ENCODE assay signal across 1 cellular context in the genomic region with DNA sequence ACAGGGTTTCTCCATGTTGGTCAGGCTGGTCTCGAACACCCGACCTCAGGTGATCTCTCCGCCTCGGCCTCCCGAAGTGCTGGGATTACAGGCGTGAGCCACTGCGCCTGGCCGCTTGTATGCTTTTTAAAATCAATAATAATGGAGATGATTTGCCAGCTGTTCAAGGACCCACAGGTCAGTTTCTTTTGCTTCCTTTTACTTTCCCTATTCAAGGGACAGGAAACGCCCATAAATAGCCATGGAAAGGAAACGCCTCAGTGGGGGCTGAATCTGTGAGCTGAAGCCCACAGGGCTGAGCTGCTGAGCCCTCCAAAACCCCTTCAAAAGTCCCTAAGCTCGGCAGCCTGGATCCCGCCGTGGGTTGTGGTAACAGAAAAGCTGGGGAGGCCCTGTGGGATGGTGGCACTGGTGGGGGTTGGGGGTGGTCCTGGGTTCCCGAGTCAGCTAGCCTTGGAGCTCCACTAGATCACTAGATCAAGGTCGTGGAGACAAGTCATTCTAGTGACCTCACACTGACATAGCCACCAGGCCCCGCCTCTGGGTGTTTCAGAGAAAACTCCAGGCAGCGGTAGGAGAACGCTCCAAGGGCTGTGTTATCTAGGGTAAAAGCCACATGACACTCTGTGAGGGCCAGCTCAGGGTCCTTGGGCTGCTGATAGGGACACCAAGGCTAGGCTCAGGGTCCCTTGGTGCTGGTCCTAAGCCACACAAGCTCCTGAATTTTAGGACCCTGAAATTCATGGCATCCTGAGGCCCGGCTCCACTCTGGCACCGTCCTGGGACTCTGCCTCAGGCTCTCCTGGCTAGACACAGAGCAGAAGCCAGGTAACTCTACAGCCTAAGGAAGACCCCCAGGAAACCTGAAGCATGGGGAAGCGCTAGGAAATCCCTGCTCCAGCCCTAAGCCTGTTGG.
TF ChIP-seq lines count a peak whose summit lies in the region.

No MANE protein-coding gene starts in this region.

TF ChIP-seq in K562, 482 proteins besides CTCF, POLR2A, EP300 and RAD21 (continued from another document and continues in another):
- TF ChIP-seq, protein P1, sequence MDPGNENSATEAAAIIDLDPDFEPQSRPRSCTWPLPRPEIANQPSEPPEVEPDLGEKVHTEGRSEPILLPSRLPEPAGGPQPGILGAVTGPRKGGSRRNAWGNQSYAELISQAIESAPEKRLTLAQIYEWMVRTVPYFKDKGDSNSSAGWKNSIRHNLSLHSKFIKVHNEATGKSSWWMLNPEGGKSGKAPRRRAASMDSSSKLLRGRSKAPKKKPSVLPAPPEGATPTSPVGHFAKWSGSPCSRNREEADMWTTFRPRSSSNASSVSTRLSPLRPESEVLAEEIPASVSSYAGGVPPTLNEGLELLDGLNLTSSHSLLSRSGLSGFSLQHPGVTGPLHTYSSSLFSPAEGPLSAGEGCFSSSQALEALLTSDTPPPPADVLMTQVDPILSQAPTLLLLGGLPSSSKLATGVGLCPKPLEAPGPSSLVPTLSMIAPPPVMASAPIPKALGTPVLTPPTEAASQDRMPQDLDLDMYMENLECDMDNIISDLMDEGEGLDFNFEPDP (CRISPR knock-in tag; IDR thresholded peaks at IDR 0.05) = no peak
- TF ChIP-seq STAG1 (CRISPR knock-in tag; IDR thresholded peaks at IDR 0.05; ENCODE audit: borderline replicate concordance) (no peak), HDAC3 (IDR thresholded peaks at IDR 0.05; ENCODE audit: borderline replicate concordance, partially characterized antibody) (peak; percentile 16), ZNF785 (CRISPR knock-in tag; IDR thresholded peaks at IDR 0.05) (no peak), CBX1 (IDR thresholded peaks at IDR 0.05; ENCODE audit: low read depth) (no peak), ZC3H8 (IDR thresholded peaks at IDR 0.05) (no peak), ZEB2 (IDR thresholded peaks at IDR 0.05) (no peak), U2AF2 (optimal IDR thresholded peaks at IDR 0.05; ENCODE audit: low read depth, low read length) (no peak), ZNF384 (IDR thresholded peaks at IDR 0.05; ENCODE audit: low read depth, low read length) (no peak), ARID2 (IDR thresholded peaks at IDR 0.05) (no peak), MCM7 (IDR thresholded peaks at IDR 0.05) (no peak), ARNT (IDR thresholded peaks at IDR 0.05) (no peak), MTA3 (IDR thresholded peaks at IDR 0.05; ENCODE audit: borderline replicate concordance) (peak; percentile 55; the same call in 1 of the 2 replicates), ELF1 (tag; IDR thresholded peaks at IDR 0.05) (no peak), BDP1 (IDR thresholded peaks at IDR 0.05; ENCODE audit: insufficient read depth, insufficient read length) (no peak), ZNF79 (CRISPR knock-in tag; IDR thresholded peaks at IDR 0.05; ENCODE audit: low read depth) (no peak), TGIF2 (CRISPR knock-in tag; IDR thresholded peaks at IDR 0.05) (no peak), ZNF76 (CRISPR knock-in tag; IDR thresholded peaks at IDR 0.05; ENCODE audit: borderline replicate concordance) (peak; percentile 38; the same call in 1 of the 2 replicates), MTA1 (IDR thresholded peaks at IDR 0.05; ENCODE audit: borderline replicate concordance) (peak; percentile 53; the same call in 1 of the 2 replicates), NUFIP1 (IDR thresholded peaks at IDR 0.05; ENCODE audit: partially characterized antibody) (no peak), CCNT2 (IDR thresholded peaks at IDR 0.05; ENCODE audit: borderline replicate concordance, extremely low read depth, insufficient read length, low read depth, low read length) (no peak), NR3C1 (CRISPR knock-in tag; IDR thresholded peaks at IDR 0.05) (no peak), IRF2 (CRISPR knock-in tag; IDR thresholded peaks at IDR 0.05) (no peak), GABPA (tag; conservative IDR thresholded peaks at IDR 0.05; ENCODE audit: low read depth) (no peak; the same call in none of the 2 replicates), MCM2 (IDR thresholded peaks at IDR 0.05; ENCODE audit: low read depth) (no peak), LARP7 (IDR thresholded peaks at IDR 0.05) (no peak), RNF2 (IDR thresholded peaks at IDR 0.05) (no peak), MYBL2 (IDR thresholded peaks at IDR 0.05; ENCODE audit: low read depth) (no peak), MYBL2 (CRISPR knock-in tag; IDR thresholded peaks at IDR 0.05; ENCODE audit: borderline replicate concordance) (no peak), ZNF707 (CRISPR knock-in tag; conservative IDR thresholded peaks at IDR 0.05) (no peak), ZNF217 (CRISPR knock-in tag; IDR thresholded peaks at IDR 0.05) (no peak), PML (IDR thresholded peaks at IDR 0.05; ENCODE audit: low read length) (no peak), TAF9B (IDR thresholded peaks at IDR 0.05; ENCODE audit: partially characterized antibody) (no peak)
- TF ChIP-seq, protein P2, sequence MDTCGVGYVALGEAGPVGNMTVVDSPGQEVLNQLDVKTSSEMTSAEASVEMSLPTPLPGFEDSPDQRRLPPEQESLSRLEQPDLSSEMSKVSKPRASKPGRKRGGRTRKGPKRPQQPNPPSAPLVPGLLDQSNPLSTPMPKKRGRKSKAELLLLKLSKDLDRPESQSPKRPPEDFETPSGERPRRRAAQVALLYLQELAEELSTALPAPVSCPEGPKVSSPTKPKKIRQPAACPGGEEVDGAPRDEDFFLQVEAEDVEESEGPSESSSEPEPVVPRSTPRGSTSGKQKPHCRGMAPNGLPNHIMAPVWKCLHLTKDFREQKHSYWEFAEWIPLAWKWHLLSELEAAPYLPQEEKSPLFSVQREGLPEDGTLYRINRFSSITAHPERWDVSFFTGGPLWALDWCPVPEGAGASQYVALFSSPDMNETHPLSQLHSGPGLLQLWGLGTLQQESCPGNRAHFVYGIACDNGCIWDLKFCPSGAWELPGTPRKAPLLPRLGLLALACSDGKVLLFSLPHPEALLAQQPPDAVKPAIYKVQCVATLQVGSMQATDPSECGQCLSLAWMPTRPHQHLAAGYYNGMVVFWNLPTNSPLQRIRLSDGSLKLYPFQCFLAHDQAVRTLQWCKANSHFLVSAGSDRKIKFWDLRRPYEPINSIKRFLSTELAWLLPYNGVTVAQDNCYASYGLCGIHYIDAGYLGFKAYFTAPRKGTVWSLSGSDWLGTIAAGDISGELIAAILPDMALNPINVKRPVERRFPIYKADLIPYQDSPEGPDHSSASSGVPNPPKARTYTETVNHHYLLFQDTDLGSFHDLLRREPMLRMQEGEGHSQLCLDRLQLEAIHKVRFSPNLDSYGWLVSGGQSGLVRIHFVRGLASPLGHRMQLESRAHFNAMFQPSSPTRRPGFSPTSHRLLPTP (IDR thresholded peaks at IDR 0.05; ENCODE audit: borderline replicate concordance, extremely low read depth, insufficient read length) = peak; percentile 22
- TF ChIP-seq, protein P3, sequence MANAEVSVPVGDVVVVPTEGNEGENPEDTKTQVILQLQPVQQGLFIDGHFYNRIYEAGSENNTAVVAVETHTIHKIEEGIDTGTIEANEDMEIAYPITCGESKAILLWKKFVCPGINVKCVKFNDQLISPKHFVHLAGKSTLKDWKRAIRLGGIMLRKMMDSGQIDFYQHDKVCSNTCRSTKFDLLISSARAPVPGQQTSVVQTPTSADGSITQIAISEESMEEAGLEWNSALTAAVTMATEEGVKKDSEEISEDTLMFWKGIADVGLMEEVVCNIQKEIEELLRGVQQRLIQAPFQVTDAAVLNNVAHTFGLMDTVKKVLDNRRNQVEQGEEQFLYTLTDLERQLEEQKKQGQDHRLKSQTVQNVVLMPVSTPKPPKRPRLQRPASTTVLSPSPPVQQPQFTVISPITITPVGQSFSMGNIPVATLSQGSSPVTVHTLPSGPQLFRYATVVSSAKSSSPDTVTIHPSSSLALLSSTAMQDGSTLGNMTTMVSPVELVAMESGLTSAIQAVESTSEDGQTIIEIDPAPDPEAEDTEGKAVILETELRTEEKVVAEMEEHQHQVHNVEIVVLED (CRISPR knock-in tag; IDR thresholded peaks at IDR 0.05) = no peak
- TF ChIP-seq, protein P4, sequence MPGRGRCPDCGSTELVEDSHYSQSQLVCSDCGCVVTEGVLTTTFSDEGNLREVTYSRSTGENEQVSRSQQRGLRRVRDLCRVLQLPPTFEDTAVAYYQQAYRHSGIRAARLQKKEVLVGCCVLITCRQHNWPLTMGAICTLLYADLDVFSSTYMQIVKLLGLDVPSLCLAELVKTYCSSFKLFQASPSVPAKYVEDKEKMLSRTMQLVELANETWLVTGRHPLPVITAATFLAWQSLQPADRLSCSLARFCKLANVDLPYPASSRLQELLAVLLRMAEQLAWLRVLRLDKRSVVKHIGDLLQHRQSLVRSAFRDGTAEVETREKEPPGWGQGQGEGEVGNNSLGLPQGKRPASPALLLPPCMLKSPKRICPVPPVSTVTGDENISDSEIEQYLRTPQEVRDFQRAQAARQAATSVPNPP (IDR thresholded peaks at IDR 0.05; ENCODE audit: borderline replicate concordance, insufficient read depth, insufficient read length) = no peak
- TF ChIP-seq, protein P5, sequence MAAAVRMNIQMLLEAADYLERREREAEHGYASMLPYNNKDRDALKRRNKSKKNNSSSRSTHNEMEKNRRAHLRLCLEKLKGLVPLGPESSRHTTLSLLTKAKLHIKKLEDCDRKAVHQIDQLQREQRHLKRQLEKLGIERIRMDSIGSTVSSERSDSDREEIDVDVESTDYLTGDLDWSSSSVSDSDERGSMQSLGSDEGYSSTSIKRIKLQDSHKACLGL (CRISPR knock-in tag; IDR thresholded peaks at IDR 0.05; ENCODE audit: borderline replicate concordance, poor library complexity, severe bottlenecking) = no peak
- TF ChIP-seq, protein P6, sequence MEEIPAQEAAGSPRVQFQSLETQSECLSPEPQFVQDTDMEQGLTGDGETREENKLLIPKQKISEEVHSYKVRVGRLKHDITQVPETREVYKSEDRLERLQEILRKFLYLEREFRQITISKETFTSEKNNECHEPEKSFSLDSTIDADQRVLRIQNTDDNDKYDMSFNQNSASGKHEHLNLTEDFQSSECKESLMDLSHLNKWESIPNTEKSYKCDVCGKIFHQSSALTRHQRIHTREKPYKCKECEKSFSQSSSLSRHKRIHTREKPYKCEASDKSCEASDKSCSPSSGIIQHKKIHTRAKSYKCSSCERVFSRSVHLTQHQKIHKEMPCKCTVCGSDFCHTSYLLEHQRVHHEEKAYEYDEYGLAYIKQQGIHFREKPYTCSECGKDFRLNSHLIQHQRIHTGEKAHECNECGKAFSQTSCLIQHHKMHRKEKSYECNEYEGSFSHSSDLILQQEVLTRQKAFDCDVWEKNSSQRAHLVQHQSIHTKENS (CRISPR knock-in tag; IDR thresholded peaks at IDR 0.05) = no peak; the same call in 1 of the 2 replicates
- TF ChIP-seq, protein P7, sequence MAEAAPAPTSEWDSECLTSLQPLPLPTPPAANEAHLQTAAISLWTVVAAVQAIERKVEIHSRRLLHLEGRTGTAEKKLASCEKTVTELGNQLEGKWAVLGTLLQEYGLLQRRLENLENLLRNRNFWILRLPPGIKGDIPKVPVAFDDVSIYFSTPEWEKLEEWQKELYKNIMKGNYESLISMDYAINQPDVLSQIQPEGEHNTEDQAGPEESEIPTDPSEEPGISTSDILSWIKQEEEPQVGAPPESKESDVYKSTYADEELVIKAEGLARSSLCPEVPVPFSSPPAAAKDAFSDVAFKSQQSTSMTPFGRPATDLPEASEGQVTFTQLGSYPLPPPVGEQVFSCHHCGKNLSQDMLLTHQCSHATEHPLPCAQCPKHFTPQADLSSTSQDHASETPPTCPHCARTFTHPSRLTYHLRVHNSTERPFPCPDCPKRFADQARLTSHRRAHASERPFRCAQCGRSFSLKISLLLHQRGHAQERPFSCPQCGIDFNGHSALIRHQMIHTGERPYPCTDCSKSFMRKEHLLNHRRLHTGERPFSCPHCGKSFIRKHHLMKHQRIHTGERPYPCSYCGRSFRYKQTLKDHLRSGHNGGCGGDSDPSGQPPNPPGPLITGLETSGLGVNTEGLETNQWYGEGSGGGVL (CRISPR knock-in tag; IDR thresholded peaks at IDR 0.05) = no peak
- TF ChIP-seq, protein P8, sequence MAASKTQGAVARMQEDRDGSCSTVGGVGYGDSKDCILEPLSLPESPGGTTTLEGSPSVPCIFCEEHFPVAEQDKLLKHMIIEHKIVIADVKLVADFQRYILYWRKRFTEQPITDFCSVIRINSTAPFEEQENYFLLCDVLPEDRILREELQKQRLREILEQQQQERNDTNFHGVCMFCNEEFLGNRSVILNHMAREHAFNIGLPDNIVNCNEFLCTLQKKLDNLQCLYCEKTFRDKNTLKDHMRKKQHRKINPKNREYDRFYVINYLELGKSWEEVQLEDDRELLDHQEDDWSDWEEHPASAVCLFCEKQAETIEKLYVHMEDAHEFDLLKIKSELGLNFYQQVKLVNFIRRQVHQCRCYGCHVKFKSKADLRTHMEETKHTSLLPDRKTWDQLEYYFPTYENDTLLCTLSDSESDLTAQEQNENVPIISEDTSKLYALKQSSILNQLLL (CRISPR knock-in tag; IDR thresholded peaks at IDR 0.05; ENCODE audit: borderline replicate concordance) = no peak
- TF ChIP-seq, protein P9, sequence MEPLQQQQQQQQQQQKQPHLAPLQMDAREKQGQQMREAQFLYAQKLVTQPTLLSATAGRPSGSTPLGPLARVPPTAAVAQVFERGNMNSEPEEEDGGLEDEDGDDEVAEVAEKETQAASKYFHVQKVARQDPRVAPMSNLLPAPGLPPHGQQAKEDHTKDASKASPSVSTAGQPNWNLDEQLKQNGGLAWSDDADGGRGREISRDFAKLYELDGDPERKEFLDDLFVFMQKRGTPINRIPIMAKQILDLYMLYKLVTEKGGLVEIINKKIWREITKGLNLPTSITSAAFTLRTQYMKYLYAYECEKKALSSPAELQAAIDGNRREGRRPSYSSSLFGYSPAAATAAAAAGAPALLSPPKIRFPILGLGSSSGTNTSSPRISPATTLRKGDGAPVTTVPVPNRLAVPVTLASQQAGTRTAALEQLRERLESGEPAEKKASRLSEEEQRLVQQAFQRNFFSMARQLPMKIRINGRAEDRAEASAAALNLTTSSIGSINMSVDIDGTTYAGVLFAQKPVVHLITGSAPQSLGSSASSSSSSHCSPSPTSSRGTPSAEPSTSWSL (CRISPR knock-in tag; IDR thresholded peaks at IDR 0.05; ENCODE audit: borderline replicate concordance) = no peak
- TF ChIP-seq, protein P10, sequence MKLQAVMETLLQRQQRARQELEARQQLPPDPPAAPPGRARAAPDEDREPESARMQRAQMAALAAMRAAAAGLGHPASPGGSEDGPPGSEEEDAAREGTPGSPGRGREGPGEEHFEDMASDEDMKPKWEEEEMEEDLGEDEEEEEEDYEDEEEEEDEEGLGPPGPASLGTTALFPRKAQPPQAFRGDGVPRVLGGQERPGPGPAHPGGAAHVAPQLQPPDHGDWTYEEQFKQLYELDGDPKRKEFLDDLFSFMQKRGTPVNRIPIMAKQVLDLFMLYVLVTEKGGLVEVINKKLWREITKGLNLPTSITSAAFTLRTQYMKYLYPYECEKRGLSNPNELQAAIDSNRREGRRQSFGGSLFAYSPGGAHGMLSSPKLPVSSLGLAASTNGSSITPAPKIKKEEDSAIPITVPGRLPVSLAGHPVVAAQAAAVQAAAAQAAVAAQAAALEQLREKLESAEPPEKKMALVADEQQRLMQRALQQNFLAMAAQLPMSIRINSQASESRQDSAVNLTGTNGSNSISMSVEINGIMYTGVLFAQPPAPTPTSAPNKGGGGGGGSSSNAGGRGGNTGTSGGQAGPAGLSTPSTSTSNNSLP (IDR thresholded peaks at IDR 0.05; ENCODE audit: borderline replicate concordance, low read depth, low read length) = no peak
- TF ChIP-seq, protein P11, sequence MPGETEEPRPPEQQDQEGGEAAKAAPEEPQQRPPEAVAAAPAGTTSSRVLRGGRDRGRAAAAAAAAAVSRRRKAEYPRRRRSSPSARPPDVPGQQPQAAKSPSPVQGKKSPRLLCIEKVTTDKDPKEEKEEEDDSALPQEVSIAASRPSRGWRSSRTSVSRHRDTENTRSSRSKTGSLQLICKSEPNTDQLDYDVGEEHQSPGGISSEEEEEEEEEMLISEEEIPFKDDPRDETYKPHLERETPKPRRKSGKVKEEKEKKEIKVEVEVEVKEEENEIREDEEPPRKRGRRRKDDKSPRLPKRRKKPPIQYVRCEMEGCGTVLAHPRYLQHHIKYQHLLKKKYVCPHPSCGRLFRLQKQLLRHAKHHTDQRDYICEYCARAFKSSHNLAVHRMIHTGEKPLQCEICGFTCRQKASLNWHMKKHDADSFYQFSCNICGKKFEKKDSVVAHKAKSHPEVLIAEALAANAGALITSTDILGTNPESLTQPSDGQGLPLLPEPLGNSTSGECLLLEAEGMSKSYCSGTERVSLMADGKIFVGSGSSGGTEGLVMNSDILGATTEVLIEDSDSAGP (CRISPR knock-in tag; IDR thresholded peaks at IDR 0.05) = no peak
